10 cellular contexts compared by ENCODE assay signal in genomic region chr9:14343948-14344547, GRCh38. TPM values are rescaled to one million over a fixed set of nuclear protein-coding genes. Genes with fewer than 3 reads are reported as not detected.
A peak's percentile ranks its signal among the peaks of the same experiment; 100 is the strongest.
DNase-seq lines count a peak whose midpoint lies in the region; ATAC-seq, FAIRE-seq and TF ChIP-seq lines count a peak whose summit lies in the region.
"Had no signal": no experiment of that assay in that cellular context is flagged by ENCODE, and none has a peak within 500 bp of the region (broad histone marks: within the 10 kb centered on the region; RNA-seq: fewer than 3 reads in every experiment).

No MANE protein-coding gene starts in this region.

- H3K27ac Mint-ChIP-seq in activated naive CD4-positive, alpha-beta T cell treated with anti-CD3 and anti-CD28 coated beads for 36 hours, result no peak overlapping the region

- WGBS in H1 (ENCODE audit: extremely low coverage in 1 of 2, insufficient coverage in 1 of 2, insufficient read length in 1 of 2, insufficient replicate concordance in 2 of 2, low coverage in 1 of 2, low lambda C conversion rate in 2 of 2, missing lambda C conversion rate in 1 of 2), 2 experiments, result 10% methylated on average over 7 of the region's 7 CpGs; no CpG with 5 or more reads in 1 of the 2 experiments
- 20 to 31% methylated on average over 7 of the region's 7 CpGs for WGBS in testis, 2 donors

- no peaks in the 10 kb centered on the region for H3K79me1 ChIP-seq in H1 (ENCODE audit: low read depth, low read length)

- peaks cover 7% of the 10 kb centered on the region for H3K4me1 Mint-ChIP-seq in activated naive CD4-positive, alpha-beta T cell treated with anti-CD3 and anti-CD28 coated beads for 36 hours (ENCODE audit: low read depth)

- peak; percentile 25 for DNase-seq in DMS53 (lab: John Stamatoyannopoulos, UW)
- DNase-seq in DMS53 treated with DMSO at 0.1 percent for 48 hours (lab: John Stamatoyannopoulos, UW; ENCODE audit: unreplicated experiment), result no peak
- DNase-seq in H1 (ENCODE audit: low read depth in 1 of 2, low spot score in 2 of 2), result no peak
- DNase-seq in testis, result peak; percentile 35
- DNase-seq in activated naive CD4-positive, alpha-beta T cell treated with anti-CD3 and anti-CD28 coated beads for 36 hours, result no peak

- no peak for TF ChIP-seq POLR2A in H1 (IDR thresholded peaks at IDR 0.05; ENCODE audit: control extremely low read depth in 1 of 2, low read depth in 2 of 2, low read length in 2 of 2)
- TF ChIP-seq POLR2A in testis (IDR thresholded peaks at IDR 0.05), result no peak

- ATAC-seq in HG03439 (IDR thresholded peaks at IDR 0.05; ENCODE audit: unreplicated experiment), result no peak
- no peak for ATAC-seq in activated CD4-positive, CD25-positive, alpha-beta regulatory T cell treated with anti-CD3 and anti-CD28 coated beads, Interleukin-2, amount 50 U/mL, for 24 hours

- H2BK20ac ChIP-seq in H1 (ENCODE audit: low read length), result no peak overlapping the region

- no peak overlapping the region for H4K5ac ChIP-seq in H1 (ENCODE audit: insufficient read length, low read depth, low read length)

- no peaks in the 10 kb centered on the region for H3K79me2 ChIP-seq in H1 (ENCODE audit: control insufficient read depth in 1 of 2, insufficient read depth in 2 of 2, low read length in 2 of 2)

- CTCF ChIA-PET in H1 (lab: Charles Lee; ENCODE audit: partially characterized antibody), result interaction anchor here (1.9 to 2.4 kb wide), 2 partner anchors 9 to 80 kb away, joined by 6 to 9 read pairs; no protein-coding TSS in a partner anchor
- CTCF ChIA-PET in activated naive CD4-positive, alpha-beta T cell treated with anti-CD3 and anti-CD28 coated beads for 36 hours (lab: Charles Lee), result no interaction called here

- no peaks in the 10 kb centered on the region for H3K36me3 Mint-ChIP-seq in activated naive CD4-positive, alpha-beta T cell treated with anti-CD3 and anti-CD28 coated beads for 36 hours (ENCODE audit: low read depth)

- no peak overlapping the region for H3K14ac ChIP-seq in H1 (ENCODE audit: insufficient read length)

- H3K4ac ChIP-seq in H1 (replicated peaks; ENCODE audit: insufficient read length, low read depth, low read length), result no peak overlapping the region

- no peak; a peak in 1 of 4 replicates for TF ChIP-seq RAD21 in H1 (IDR thresholded peaks at IDR 0.05 in 1 of 2, conservative IDR thresholded peaks at IDR 0.05 in 1 of 2; ENCODE audit: low read depth in 2 of 2, low read length in 2 of 2)

- H4K8ac ChIP-seq in H1 (ENCODE audit: extremely low read depth, insufficient read depth, low read length), result no peak overlapping the region

- no peak overlapping the region for H4K91ac ChIP-seq in H1 (replicated peaks; ENCODE audit: insufficient read length, low read length)

- H3K27me3 Mint-ChIP-seq in activated naive CD4-positive, alpha-beta T cell treated with anti-CD3 and anti-CD28 coated beads for 36 hours (ENCODE audit: low read depth), result peaks cover 56% of the 10 kb centered on the region

- H2AFZ ChIP-seq in H1 (ENCODE audit: low read length), result no peak overlapping the region

- TF ChIP-seq EP300 in H1 (IDR thresholded peaks at IDR 0.05; ENCODE audit: borderline replicate concordance in 1 of 2, low read depth in 2 of 2, low read length in 2 of 2), result no peak

- H3K9me3 Mint-ChIP-seq in activated naive CD4-positive, alpha-beta T cell treated with anti-CD3 and anti-CD28 coated beads for 36 hours, result no peaks in the 10 kb centered on the region

- H4K20me1 ChIP-seq in H1 (replicated peaks in 1 of 2; ENCODE audit: control insufficient read depth in 1 of 2, insufficient read depth in 2 of 2, low read length in 2 of 2), result no peaks in the 10 kb centered on the region

- H3K9me3 ChIP-seq in H1 (ENCODE audit: insufficient read depth in 2 of 2, low read depth in 1 of 2, low read length in 1 of 2) (no peaks in the 10 kb centered on the region; a peak in 1 of 4 replicates), testis (no peaks in the 10 kb centered on the region)

- no peak overlapping the region; a peak in 1 of 7 replicates for H3K9ac ChIP-seq in H1 (replicated peaks in 1 of 4; ENCODE audit: extremely low read depth in 1 of 4, low read depth in 3 of 4, low read length in 3 of 4)

- peak; percentile 80 for FAIRE-seq in H1 (lab: Jason Lieb, UNC)
- FAIRE-seq: A204.1 had no signal

- H2AK5ac ChIP-seq in H1 (ENCODE audit: low read depth, low read length), result no peak overlapping the region

- no peak overlapping the region for H3K27ac ChIP-seq in H1 (ENCODE audit: low read depth, low read length)
- H3K27ac ChIP-seq in layer of hippocampus (ENCODE audit: low read depth, low read length), result peak overlapping the region; percentile 69
- peak overlapping the region; percentile 43 to 66 for H3K27ac ChIP-seq in testis

- no peak for TF ChIP-seq CTCF in H1 (IDR thresholded peaks at IDR 0.05; ENCODE audit: control extremely low read depth in 1 of 3, insufficient read depth in 1 of 3, low read depth in 1 of 3, low read length in 3 of 3)
- peak in 1 of 3 experiments; percentile 7 for TF ChIP-seq CTCF in testis (IDR thresholded peaks at IDR 0.05)

- peak overlapping the region; percentile 93 to 95 for H3K4me2 ChIP-seq in H1 (ENCODE audit: insufficient read depth in 1 of 2, low read depth in 2 of 2, low read length in 2 of 2)

- H3K4me1 ChIP-seq in H1 (replicated peaks in 1 of 4; ENCODE audit: control insufficient read depth in 3 of 4, insufficient read depth in 4 of 4, low read length in 3 of 4) (peaks cover 15 to 25% (median 20%) of the 10 kb centered on the region in 4 experiments), testis (peaks cover 8% of the 10 kb centered on the region)

- peaks cover 34% of the 10 kb centered on the region for H3K23me2 ChIP-seq in H1 (ENCODE audit: low read depth, low read length)

- no peak overlapping the region for H3K56ac ChIP-seq in H1 (replicated peaks; ENCODE audit: insufficient read length, low read depth, low read length)

- H2BK12ac ChIP-seq in H1 (ENCODE audit: low read depth, low read length), result no peak overlapping the region; the same call in 1 of the 2 replicates

- H3K36me3 ChIP-seq in H1 (ENCODE audit: control insufficient read depth in 2 of 4, insufficient read depth in 4 of 4, low read length in 3 of 4) (no peaks in the 10 kb centered on the region), testis (ENCODE audit: low read depth, missing control alignments) (no peaks in the 10 kb centered on the region)

- POLR2A ChIA-PET in H1 (lab: Charles Lee; ENCODE audit: partially characterized antibody), result interaction anchor here (1.0 to 3.3 kb wide), 4 partner anchors 20 to 32 kb away, joined by 3 to 20 read pairs (median 10); no protein-coding TSS in a partner anchor

- no peak overlapping the region for H2BK120ac ChIP-seq in H1 (replicated peaks; ENCODE audit: low read depth, low read length)

- H3K4me3 Mint-ChIP-seq in activated naive CD4-positive, alpha-beta T cell treated with anti-CD3 and anti-CD28 coated beads for 36 hours, result no peak overlapping the region

- no peak overlapping the region for H3K23ac ChIP-seq in H1 (ENCODE audit: insufficient read length)

- peak overlapping the region; percentile 52; the same call in 1 of the 2 replicates for H3K18ac ChIP-seq in H1 (ENCODE audit: extremely low read depth, low read length)

- H3K27me3 ChIP-seq in H1 (replicated peaks in 1 of 4; ENCODE audit: control insufficient read depth in 3 of 4, extremely low read depth in 1 of 4, insufficient read depth in 3 of 4, low read length in 3 of 4), result peaks cover 2 to 46% (median 34%) of the 10 kb centered on the region in 4 experiments
- H3K27me3 ChIP-seq in layer of hippocampus (ENCODE audit: control insufficient read depth, insufficient read depth, low read length), result no peaks in the 10 kb centered on the region
- H3K27me3 ChIP-seq in testis, result no peaks in the 10 kb centered on the region

- H3K4me3 ChIP-seq in H1 (ENCODE audit: extremely low read depth in 1 of 4, insufficient read depth in 2 of 4, low read depth in 3 of 4, low read length in 4 of 4) (peak overlapping the region; percentile 14 to 67 (median 26); a peak in 6 of 8 replicates), testis (no peak overlapping the region)

- intact Hi-C loops in testis (cut with DNase I; ENCODE audit: low total_unique reads), result no loop called here
- intact Hi-C loops in activated naive CD4-positive, alpha-beta T cell treated with anti-CD3 and anti-CD28 coated beads for 36 hours (cut with micrococcal nuclease), result no loop called here

- H2BK5ac ChIP-seq in H1 (ENCODE audit: low read depth, low read length), result 0 out of 2 replicates have a peak overlapping the region, but pooled peaks have one; percentile 23

- H2BK15ac ChIP-seq in H1 (ENCODE audit: low read length), result no peak overlapping the region

TF ChIP-seq in H1, 55 proteins besides CTCF, POLR2A, EP300 and RAD21:
- TF ChIP-seq TAF1 (IDR thresholded peaks at IDR 0.05; ENCODE audit: low read depth, low read length) (peak; percentile 15; the same call in 1 of the 2 replicates), NRF1 (IDR thresholded peaks at IDR 0.05; ENCODE audit: low read depth, low read length) (no peak), TAF7 (optimal IDR thresholded peaks at IDR 0.05; ENCODE audit: borderline replicate concordance, low read depth, low read length) (no peak)

RNA-seq across cellular contexts. Expression of gene NFIB, which starts 30.1 kb away (rescaled TPM):
- total RNA-seq in H1 (2021; fragmentation: NEBNext Ultra II Directional; extraction: Animal tissue kit (Norgen Biotek cat#: 25700)), result 11.6 and 13.1 TPM in 2 replicates
- polyA plus RNA-seq in H1 (2011; rRNA removed), result 2.1 and 2.6 TPM in 2 replicates
- 2.1 TPM for polyA plus RNA-seq in H1 (2011; cell fraction: cytosol; rRNA removed)
- 14.2 TPM for polyA plus RNA-seq in H1 (2011; cell fraction: nucleus; rRNA removed)
- polyA plus RNA-seq in H1 (2012, experiment 1 of 2), result 3.8 to 6.3 TPM (median 4.5 TPM) in 4 replicates
- 0.62 TPM for polyA plus RNA-seq in H1 (2012, experiment 2 of 2)
- 5.5 TPM for polyA plus RNA-seq in H1 (2013, experiment 1 of 2)
- polyA plus RNA-seq in H1 (2013, experiment 2 of 2), result 4.7 TPM
- polyA minus RNA-seq in H1 (2011; rRNA and poly(A)+ RNA removed), result 25.7 and 40.9 TPM in 2 replicates
- 4.4 TPM for polyA minus RNA-seq in H1 (2011; cell fraction: cytosol; rRNA and poly(A)+ RNA removed)
- 54.6 TPM for polyA minus RNA-seq in H1 (2011; cell fraction: nucleus; rRNA and poly(A)+ RNA removed)
- total RNA-seq in testis, result 10 to 100 TPM; 23.1 to 34.7 TPM
- 8.4 TPM for polyA plus RNA-seq in testis (ENCODE audit: insufficient read depth, low read depth, low replicate concordance)
- not detected for total RNA-seq in activated naive CD4-positive, alpha-beta T cell treated with anti-CD3 and anti-CD28 coated beads for 36 hours
- total RNA-seq: T-helper 1 cell treated with Interleukin-12 subunit alpha and Interleukin-12 subunit beta and Interleukin-4 antibody, amounts not matched to agents 30 ng/mL and 1 ng/mL, for 36 hours had no signal

Comparison
In these comparisons a context has a peak if more than half of its experiments do, and no peak if none do; other contexts are left out.
1. DNase-seq: peak in DMS53 (single experiment) and testis (single experiment); none in DMS53 treated with DMSO at 0.1 percent for 48 hours (single experiment), H1 (0 of 2) and activated naive CD4-positive, alpha-beta T cell treated with anti-CD3 and anti-CD28 coated beads for 36 hours (single experiment).
2. H3K4me3 ChIP-seq: peak in H1 (4 of 4); none in testis (0 of 2).
3. RNA of gene NFIB, which starts 30.1 kb away (total RNA-seq): 23.1 to 34.7 TPM in testis and 11.6 to 13.1 TPM in H1; not detected in activated naive CD4-positive, alpha-beta T cell treated with anti-CD3 and anti-CD28 coated beads for 36 hours; every median in the first group is over 10 times any median in the second.